In genomic region chr13:22108283-22108897, GRCh38 we compare ENCODE assay signal across 16 cellular contexts.
DNase-seq lines count a peak whose midpoint lies in the region; ATAC-seq and TF ChIP-seq lines count a peak whose summit lies in the region.
"Had no signal": no experiment of that assay in that cellular context is flagged by ENCODE, and none has a peak within 500 bp of the region (broad histone marks: within the 10 kb centered on the region; RNA-seq: fewer than 3 reads in every experiment).

No MANE protein-coding gene starts in this region.

- intact Hi-C loops in activated CD4-positive, alpha-beta T cell treated with anti-CD3 and anti-CD28 coated beads, Interleukin-2, amount 10 ng/mL, durations not matched to agents 24 days and 14 days (cut with micrococcal nuclease), result no loop called here
- intact Hi-C loops in sciatic nerve (cut with DNase I), result no loop called here

- no peak overlapping the region for H2AFZ ChIP-seq in GM23248

- H4K8ac ChIP-seq in mesendoderm (ENCODE audit: low read depth, low read length), result no peak overlapping the region

- peaks cover 60% of the 10 kb centered on the region for H3K4me1 Mint-ChIP-seq in activated CD4-positive, alpha-beta T cell treated with anti-CD3 and anti-CD28 coated beads, Interleukin-2, amount 10 ng/mL, durations not matched to agents 24 days and 14 days

- 2 to 9% methylated on average over 3 of the region's 3 CpGs for WGBS in GM23248 (ENCODE audit: low coverage in 1 of 2, low lambda C conversion rate in 2 of 2, missing lambda C conversion rate in 2 of 2), 2 experiments
- WGBS in mesendoderm (ENCODE audit: extremely low coverage, insufficient coverage, low lambda C conversion rate), result no CpG with 5 or more reads among the region's 3 CpGs

- H3K36me3 Mint-ChIP-seq in activated CD4-positive, alpha-beta T cell treated with anti-CD3 and anti-CD28 coated beads, Interleukin-2, amount 10 ng/mL, durations not matched to agents 24 days and 14 days (ENCODE audit: low read depth), result peaks cover 13% of the 10 kb centered on the region

- peaks cover 12% of the 10 kb centered on the region for H3K9me3 Mint-ChIP-seq in activated CD4-positive, alpha-beta T cell treated with anti-CD3 and anti-CD28 coated beads, Interleukin-2, amount 10 ng/mL, durations not matched to agents 24 days and 14 days

- 0 out of 2 replicates have a peak, but pooled peaks cover 5% of the 10 kb centered on the region for H3K4me1 ChIP-seq in GM23248 (ENCODE audit: insufficient read depth)
- H3K4me1 ChIP-seq in mesendoderm (ENCODE audit: control insufficient read depth, low read depth, low read length), result peaks cover 2% of the 10 kb centered on the region

- H2BK120ac ChIP-seq in mesendoderm (ENCODE audit: low read depth, low read length), result no peak overlapping the region

- no peaks in the 10 kb centered on the region for H3K27me3 ChIP-seq in GM23248 (replicated peaks; ENCODE audit: insufficient read depth)
- no peaks in the 10 kb centered on the region for H3K27me3 ChIP-seq in mesendoderm (ENCODE audit: insufficient read depth, low read length, poor library complexity)

- no peak overlapping the region for H3K4ac ChIP-seq in mesendoderm (ENCODE audit: low read depth, low read length)

- H3F3A ChIP-seq in GM23248 (ENCODE audit: insufficient read depth), result no peaks in the 10 kb centered on the region

- no peak overlapping the region for H2AK5ac ChIP-seq in mesendoderm (ENCODE audit: low read length)

- peak overlapping the region; percentile 35; the same call in 1 of the 2 replicates for H3K27ac ChIP-seq in GM23248
- peak overlapping the region; percentile 24 to 77 for H3K27ac ChIP-seq in coronary artery
- H3K27ac ChIP-seq in mesendoderm (ENCODE audit: low read depth, low read length), result no peak overlapping the region

- H4K20me1 ChIP-seq in GM23248 (ENCODE audit: insufficient read depth), result no peaks in the 10 kb centered on the region

- no peaks in the 10 kb centered on the region for H3K27me3 Mint-ChIP-seq in activated CD4-positive, alpha-beta T cell treated with anti-CD3 and anti-CD28 coated beads, Interleukin-2, amount 10 ng/mL, durations not matched to agents 24 days and 14 days
- H3K27me3 Mint-ChIP-seq: naive B cell had no signal

- no peak for TF ChIP-seq CTCF in coronary artery (IDR thresholded peaks at IDR 0.05)

- no peak overlapping the region for H3K23ac ChIP-seq in mesendoderm (ENCODE audit: low read length)

- H3K56ac ChIP-seq in mesendoderm (ENCODE audit: low read length), result no peak overlapping the region

- no peak overlapping the region for H2BK5ac ChIP-seq in mesendoderm (ENCODE audit: low read length)

- peak; percentile 85 for ATAC-seq in sciatic nerve
- no peak for ATAC-seq in GM21717 (IDR thresholded peaks at IDR 0.05; ENCODE audit: unreplicated experiment)

- in situ Hi-C loops in GM23248 (cut with MboI), result no loop called here

- H3K4me3 ChIP-seq in GM23248 (no peak overlapping the region), coronary artery (no peak overlapping the region), mesendoderm (ENCODE audit: low read length) (no peak overlapping the region)

- no peak overlapping the region for H3K4me3 Mint-ChIP-seq in activated CD4-positive, alpha-beta T cell treated with anti-CD3 and anti-CD28 coated beads, Interleukin-2, amount 10 ng/mL, durations not matched to agents 24 days and 14 days
- H3K4me3 Mint-ChIP-seq: naive B cell had no signal

- no peaks in the 10 kb centered on the region for H3K9me3 ChIP-seq in GM23248 (ENCODE audit: low read depth)

- H3K27ac Mint-ChIP-seq in activated CD4-positive, alpha-beta T cell treated with anti-CD3 and anti-CD28 coated beads, Interleukin-2, amount 10 ng/mL, durations not matched to agents 24 days and 14 days, result peak overlapping the region; percentile 20

- H2BK15ac ChIP-seq in mesendoderm (replicated peaks; ENCODE audit: low read depth), result no peak overlapping the region

- H3K4me2 ChIP-seq in GM23248 (ENCODE audit: unreplicated experiment) (no peak overlapping the region), mesendoderm (ENCODE audit: low read length) (no peak overlapping the region)

- H3K79me1 ChIP-seq in mesendoderm (ENCODE audit: low read length), result no peaks in the 10 kb centered on the region

- DNase-seq in activated CD4-positive, alpha-beta T cell treated with anti-CD3 and anti-CD28 coated beads, Interleukin-2, amount 10 ng/mL, durations not matched to agents 24 days and 14 days, result no peak
- no peak for DNase-seq in activated CD4-positive, alpha-beta T cell treated with anti-CD3 and anti-CD28 coated beads, Interleukin-2, amount 50 U/mL, for 1 hour
- DNase-seq in GM23248, result peak; percentile 54
- DNase-seq in coronary artery (ENCODE audit: low spot score), result no peak
- DNase-seq in sciatic nerve (ENCODE audit: low spot score), result no peak
- DNase-seq in stimulated activated CD4-positive, alpha-beta T cell treated with anti-CD3 and anti-CD28 coated beads, Interleukin-2, amount 100 ng/mL, for 24 hours, result no peak
- no peak for DNase-seq in mesendoderm
- DNase-seq: activated CD4-positive, alpha-beta T cell treated with anti-CD3 and anti-CD28 coated beads, Interleukin-2, amount 50 U/mL, for 48 hours; activated naive CD4-positive, alpha-beta T cell; cerebellar nuclear complex; GOT3; MM.1S; naive B cell; NCI-H774; stimulated activated CD4-positive, alpha-beta T cell treated with anti-CD3 and anti-CD28 coated beads, Interleukin-4, amount 100 ng/mL, for 1 hour had no signal

- H3K36me3 ChIP-seq in GM23248 (ENCODE audit: low read depth) (no peaks in the 10 kb centered on the region), mesendoderm (ENCODE audit: control insufficient read depth, insufficient read depth, low read length) (no peaks in the 10 kb centered on the region)

- H3K9me2 ChIP-seq in GM23248 (ENCODE audit: insufficient read depth), result no peaks in the 10 kb centered on the region

- H4K5ac ChIP-seq in mesendoderm (ENCODE audit: low read length), result no peak overlapping the region

- H3K79me2 ChIP-seq in GM23248 (ENCODE audit: insufficient read depth) (no peaks in the 10 kb centered on the region), mesendoderm (ENCODE audit: control insufficient read depth, insufficient read depth, low read length) (no peaks in the 10 kb centered on the region)

- H3K9ac ChIP-seq in GM23248 (no peak overlapping the region), mesendoderm (ENCODE audit: low read length) (no peak overlapping the region)

- no peak overlapping the region for H3K18ac ChIP-seq in mesendoderm (ENCODE audit: low read length)
